ENCODE assay signal across 20 cellular contexts in genomic region chr1:191901651-191902050, GRCh38.
DNase-seq lines count a peak whose midpoint lies in the region; ATAC-seq and TF ChIP-seq lines count a peak whose summit lies in the region.
"Had no signal": no experiment of that assay in that cellular context is flagged by ENCODE, and none has a peak within 500 bp of the region (broad histone marks: within the 10 kb centered on the region; RNA-seq: fewer than 3 reads in every experiment).

No MANE protein-coding gene starts in this region.

- H3K4me1 Mint-ChIP-seq in GM23338: no peaks in the 10 kb centered on the region
- H3K4me1 Mint-ChIP-seq: CD4-positive, CD25-positive, alpha-beta regulatory T cell; IgD-negative memory B cell had no signal

- no peak overlapping the region for H3K9ac ChIP-seq in neuronal stem cell (ENCODE audit: low read depth, low read length, poor library complexity)
- H3K9ac ChIP-seq: BLaER1 had no signal

- H2BK12ac ChIP-seq in neuronal stem cell (ENCODE audit: low read length): no peak overlapping the region

- H3K9me2 ChIP-seq in GM23338 (ENCODE audit: insufficient read depth): peaks cover 10% of the 10 kb centered on the region; the same call in 1 of the 2 replicates

- H3F3A ChIP-seq in GM23338 (replicated peaks; ENCODE audit: low read depth): no peaks in the 10 kb centered on the region

- no peaks in the 10 kb centered on the region for H3K9me3 ChIP-seq in RWPE2 (ENCODE audit: severe bottlenecking)
- no peaks in the 10 kb centered on the region for H3K9me3 ChIP-seq in neuronal stem cell (replicated peaks in 1 of 2; ENCODE audit: control insufficient read depth in 2 of 2, insufficient read depth in 1 of 2, low read depth in 1 of 2, low read length in 2 of 2)
- H3K9me3 ChIP-seq: BLaER1 had no signal

- H3K79me1 ChIP-seq in neuronal stem cell (ENCODE audit: low read depth, low read length): no peaks in the 10 kb centered on the region

- no peak overlapping the region for H2BK120ac ChIP-seq in neuronal stem cell (ENCODE audit: low read depth, low read length)

- H3K18ac ChIP-seq in neuronal stem cell (ENCODE audit: low read length): no peak overlapping the region

- H3K27ac ChIP-seq in GM23338 (ENCODE audit: low read depth): peak overlapping the region; percentile 23; the same call in 1 of the 2 replicates
- no peak overlapping the region for H3K27ac ChIP-seq in RWPE2 (ENCODE audit: poor library complexity, severe bottlenecking)
- H3K27ac ChIP-seq in neuronal stem cell (replicated peaks; ENCODE audit: low read length): no peak overlapping the region
- H3K27ac ChIP-seq: BLaER1, PC-9 had no signal

- no peak overlapping the region for H4K91ac ChIP-seq in neuronal stem cell (ENCODE audit: low read depth, low read length, poor library complexity)

- no peak overlapping the region for H3K4me3 Mint-ChIP-seq in GM23338
- H3K4me3 Mint-ChIP-seq: CD4-positive, CD25-positive, alpha-beta regulatory T cell; IgD-negative memory B cell had no signal

- H3K36me3 ChIP-seq in GM23338 (ENCODE audit: insufficient read depth) (no peaks in the 10 kb centered on the region), RWPE2 (ENCODE audit: low read depth) (no peaks in the 10 kb centered on the region), neuronal stem cell (replicated peaks in 1 of 2; ENCODE audit: control insufficient read depth in 2 of 2, insufficient read depth in 2 of 2, low read length in 2 of 2) (no peaks in the 10 kb centered on the region)
- H3K36me3 ChIP-seq: BLaER1 had no signal

- WGBS in neuronal stem cell (ENCODE audit: extremely low coverage in 2 of 2, insufficient read length in 2 of 2, insufficient replicate concordance in 1 of 2), 2 donors: no CpG with 5 or more reads among the region's 7 CpGs

- H3K79me2 ChIP-seq in GM23338 (replicated peaks; ENCODE audit: insufficient read depth): no peaks in the 10 kb centered on the region

- H3K27me3 Mint-ChIP-seq in GM23338 (ENCODE audit: insufficient read depth, low read depth, poor library complexity): no peaks in the 10 kb centered on the region
- H3K27me3 Mint-ChIP-seq: CD4-positive, CD25-positive, alpha-beta regulatory T cell; IgD-negative memory B cell had no signal

- H2BK15ac ChIP-seq in neuronal stem cell (ENCODE audit: low read length): no peak overlapping the region

- no peak overlapping the region for H2BK5ac ChIP-seq in neuronal stem cell (ENCODE audit: low read length)

- no peaks in the 10 kb centered on the region for H3K9me3 Mint-ChIP-seq in GM23338

- no peaks in the 10 kb centered on the region for H4K20me1 ChIP-seq in GM23338 (replicated peaks; ENCODE audit: insufficient read depth)
- H4K20me1 ChIP-seq: BLaER1 had no signal

- DNase-seq in GM23338 (ENCODE audit: low spot score) (peak; percentile 18), RWPE2 (ENCODE audit: low spot score) (no peak), epithelial cell of esophagus (ENCODE audit: low read depth) (peak; percentile 67), neuronal stem cell (ENCODE audit: low spot score) (no peak), dermis blood vessel endothelial cell (no peak), MV-4-11 (lab: John Stamatoyannopoulos, UW) (no peak)
- no peak for DNase-seq in activated naive CD4-positive, alpha-beta T cell (lab: John Stamatoyannopoulos, UW)
- DNase-seq: CD4-positive, CD25-positive, alpha-beta regulatory T cell; H7; NCI-H1105; NCI-H1436 treated with DMSO at 0.1 percent for 48 hours; NCI-H187 treated with DMSO at 0.1 percent for 48 hours; NCI-H446 treated with DMSO at 0.1 percent for 48 hours; NCI-H526; NCI-H82; NK-92 treated with Interleukin-12 subunit alpha and Interleukin-12 subunit beta, amount 100 ng/mL, for 24 hours; PC-9; SHP77 had no signal

- H3K36me3 Mint-ChIP-seq in GM23338 (ENCODE audit: low read depth): no peaks in the 10 kb centered on the region; the same call in 2 of the 3 replicates
- H3K36me3 Mint-ChIP-seq: CD4-positive, CD25-positive, alpha-beta regulatory T cell; IgD-negative memory B cell had no signal

- no peaks in the 10 kb centered on the region for H3K27me3 ChIP-seq in GM23338 (ENCODE audit: insufficient read depth)
- H3K27me3 ChIP-seq in RWPE2 (ENCODE audit: insufficient read depth, poor library complexity, severe bottlenecking): no peaks in the 10 kb centered on the region
- H3K27me3 ChIP-seq in neuronal stem cell (ENCODE audit: control insufficient read depth in 3 of 3, insufficient read depth in 3 of 3, low read depth in 1 of 3, low read length in 3 of 3): no peaks in the 10 kb centered on the region
- H3K27me3 ChIP-seq: BLaER1 had no signal

- no peak overlapping the region for H2AK5ac ChIP-seq in neuronal stem cell (ENCODE audit: low read depth, low read length)

- TF ChIP-seq CTCF in GM23338 (conservative IDR thresholded peaks at IDR 0.05; ENCODE audit: low read depth in 2 of 2) (no peak), RWPE2 (IDR thresholded peaks at IDR 0.05; ENCODE audit: poor library complexity, severe bottlenecking) (no peak), epithelial cell of esophagus (IDR thresholded peaks at IDR 0.05; ENCODE audit: insufficient read depth, low read depth, low read length, missing control alignments) (no peak)

- H3K4me1 ChIP-seq in GM23338 (ENCODE audit: insufficient read depth) (no peaks in the 10 kb centered on the region), RWPE2 (ENCODE audit: insufficient read depth, poor library complexity, severe bottlenecking) (peaks cover 6% of the 10 kb centered on the region), neuronal stem cell (ENCODE audit: control insufficient read depth in 2 of 2, insufficient read depth in 1 of 2, low read depth in 1 of 2, low read length in 2 of 2) (no peaks in the 10 kb centered on the region)
- H3K4me1 ChIP-seq: BLaER1 had no signal

- ATAC-seq in GM23338: no peak
- peak; percentile 73 for ATAC-seq in RWPE2 (ENCODE audit: low read depth)

- H3K4ac ChIP-seq in neuronal stem cell (ENCODE audit: low read length): no peak overlapping the region

- peak overlapping the region; percentile 56 for H3K27ac Mint-ChIP-seq in GM23338
- H3K27ac Mint-ChIP-seq: CD4-positive, CD25-positive, alpha-beta regulatory T cell had no signal

- H3K14ac ChIP-seq in neuronal stem cell (ENCODE audit: low read length): no peak overlapping the region

- peak overlapping the region; percentile 41; the same call in 1 of the 2 replicates for H2AFZ ChIP-seq in GM23338
- peak overlapping the region; percentile 28 for H2AFZ ChIP-seq in neuronal stem cell (ENCODE audit: low read length)
- H2AFZ ChIP-seq: PC-9 had no signal

- H4K8ac ChIP-seq in neuronal stem cell (ENCODE audit: low read depth, low read length): no peak overlapping the region

- H3K4me3 ChIP-seq in GM23338 (no peak overlapping the region), RWPE2 (ENCODE audit: severe bottlenecking) (no peak overlapping the region), epithelial cell of esophagus (ENCODE audit: low read length) (no peak overlapping the region), neuronal stem cell (ENCODE audit: low read length in 2 of 2) (no peak overlapping the region)
- H3K4me3 ChIP-seq: BLaER1, PC-9 had no signal

- H3K4me2 ChIP-seq in GM23338 (no peak overlapping the region), neuronal stem cell (ENCODE audit: insufficient read depth, low read length, poor library complexity, severe bottlenecking) (no peak overlapping the region)
- H3K4me2 ChIP-seq: BLaER1, PC-9 had no signal

- H3K23ac ChIP-seq in neuronal stem cell (ENCODE audit: low read depth, low read length, poor library complexity): no peak overlapping the region

TF ChIP-seq in GM23338, 12 proteins besides CTCF, POLR2A, EP300 and RAD21:
- TF ChIP-seq NANOG (IDR thresholded peaks at IDR 0.05; ENCODE audit: borderline replicate concordance): no peak

Comparison
In these comparisons a context has a peak if more than half of its experiments do, and no peak if none do; other contexts are left out.
1. DNase-seq: peak in GM23338 (single experiment) and epithelial cell of esophagus (single experiment); none in RWPE2 (single experiment), neuronal stem cell (single experiment), dermis blood vessel endothelial cell (single experiment), MV-4-11 (single experiment) and activated naive CD4-positive, alpha-beta T cell (0 of 4).